Comparison of ENCODE assay signal across 13 cellular contexts in the genomic region with DNA sequence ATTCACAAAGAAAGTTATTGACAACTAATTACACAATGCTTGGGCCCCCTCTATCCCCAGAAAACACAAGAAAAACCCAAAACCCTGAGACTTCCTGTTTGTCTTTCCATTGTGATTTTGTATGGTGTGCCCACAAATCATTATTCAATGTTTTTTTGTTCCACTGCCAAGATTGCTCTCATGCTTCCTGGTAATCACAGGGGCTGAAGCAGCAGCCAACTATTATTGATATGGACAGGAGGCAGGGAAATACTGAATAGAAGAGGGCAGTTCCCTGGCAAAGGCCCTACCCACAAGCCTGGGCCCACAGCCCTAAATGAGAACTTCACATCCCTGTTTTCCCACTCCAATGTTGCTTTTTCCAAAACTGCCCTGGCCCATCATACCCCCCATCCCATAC. TPM values are rescaled to one million over a fixed set of nuclear protein-coding genes. Genes with fewer than 3 reads are reported as not detected.
DNase-seq lines count a peak whose midpoint lies in the region; ATAC-seq, FAIRE-seq and TF ChIP-seq lines count a peak whose summit lies in the region.
"Had no signal": no experiment of that assay in that cellular context is flagged by ENCODE, and none has a peak within 500 bp of the region (broad histone marks: within the 10 kb centered on the region; RNA-seq: fewer than 3 reads in every experiment).

No MANE protein-coding gene starts in this region.

- H4K20me1 ChIP-seq in osteoblast (ENCODE audit: insufficient read depth, low read length), result no peaks in the 10 kb centered on the region
- H4K20me1 ChIP-seq in PC-3 (ENCODE audit: low read length), result no peaks in the 10 kb centered on the region

- H3K9ac ChIP-seq in PC-3 (ENCODE audit: low read length), result no peak overlapping the region

- H3K4me3 ChIP-seq in cardiac fibroblast (replicated peaks in 1 of 2; ENCODE audit: low read depth in 2 of 2, low read length in 2 of 2), result no peak overlapping the region
- no peak overlapping the region for H3K4me3 ChIP-seq in osteoblast (ENCODE audit: insufficient read depth, low read length)
- H3K4me3 ChIP-seq in PC-3 (ENCODE audit: low read length), result no peak overlapping the region
- H3K4me3 ChIP-seq: lung, testis had no signal

- no peak for ATAC-seq in PC-3
- ATAC-seq: effector memory CD8-positive, alpha-beta T cell had no signal

- H3K36me3 ChIP-seq in osteoblast (ENCODE audit: insufficient read depth, low read length) (no peaks in the 10 kb centered on the region), PC-3 (ENCODE audit: low read depth, low read length) (no peaks in the 10 kb centered on the region)

- peaks cover 4% of the 10 kb centered on the region for H3K36me3 Mint-ChIP-seq in chondrocyte (ENCODE audit: low read depth)

- peaks cover 16% of the 10 kb centered on the region for H3K4me1 ChIP-seq in osteoblast (ENCODE audit: insufficient read depth, low read length)
- H3K4me1 ChIP-seq in PC-3 (ENCODE audit: insufficient read depth, low read length), result 0 out of 2 replicates have a peak, but pooled peaks cover 7% of the 10 kb centered on the region
- H3K4me1 ChIP-seq: testis had no signal

- POLR2A ChIA-PET in PC-3 (lab: Charles Lee; ENCODE audit: unreplicated experiment), result no interaction called here

- H2AFZ ChIP-seq in osteoblast (ENCODE audit: low read length) (peak overlapping the region; percentile 65), PC-3 (ENCODE audit: low read length) (no peak overlapping the region)

- peaks cover 8% of the 10 kb centered on the region for H3K4me1 Mint-ChIP-seq in chondrocyte (ENCODE audit: low read depth)

- H3K9me3 ChIP-seq in osteoblast (ENCODE audit: low read depth, low read length) (no peaks in the 10 kb centered on the region), PC-3 (ENCODE audit: low read length) (no peaks in the 10 kb centered on the region)
- H3K9me3 ChIP-seq: testis had no signal

- peaks cover 11% of the 10 kb centered on the region for H3K9me3 Mint-ChIP-seq in chondrocyte (ENCODE audit: low read depth)

- no peaks in the 10 kb centered on the region for H3F3A ChIP-seq in PC-3 (ENCODE audit: low read length, unreplicated experiment)

- H3K4me2 ChIP-seq in osteoblast (ENCODE audit: insufficient read depth, low read length) (no peak overlapping the region), PC-3 (ENCODE audit: low read length) (no peak overlapping the region)

- DNase-seq in H54 (ENCODE audit: insufficient read length, low spot score) (no peak), NCI-H2029 treated with DMSO at 0.1 percent for 48 hours (lab: John Stamatoyannopoulos, UW) (peak; percentile 88), cardiac fibroblast (ENCODE audit: low read depth in 2 of 2) (peak; percentile 76 to 82), osteoblast (ENCODE audit: insufficient read length, low spot score, missing footprints) (no peak), PC-3 (no peak), cardiac septum (ENCODE audit: low spot score) (no peak), chondrocyte (ENCODE audit: low spot score) (no peak)
- DNase-seq: activated CD8-positive, alpha-beta memory T cell treated with anti-CD3 and anti-CD28 coated beads, Interleukin-2, amount 50 U/mL, for 4 hours; effector memory CD8-positive, alpha-beta T cell; hippocampal formation; testis had no signal

- no peak overlapping the region for H3K27ac Mint-ChIP-seq in chondrocyte (ENCODE audit: unreplicated experiment)
- H3K27ac Mint-ChIP-seq: effector memory CD8-positive, alpha-beta T cell had no signal

- TF ChIP-seq CTCF in cardiac fibroblast (IDR thresholded peaks at IDR 0.05; ENCODE audit: low read depth, low read length) (no peak), osteoblast (IDR thresholded peaks at IDR 0.05; ENCODE audit: extremely low read depth, low read depth, low read length) (no peak), PC-3 (conservative IDR thresholded peaks at IDR 0.05; ENCODE audit: low read depth, low read length) (no peak), chondrocyte (IDR thresholded peaks at IDR 0.05) (no peak)

- H3K27me3 ChIP-seq in osteoblast (ENCODE audit: insufficient read depth, low read length) (no peaks in the 10 kb centered on the region), PC-3 (ENCODE audit: low read length) (no peaks in the 10 kb centered on the region)
- H3K27me3 ChIP-seq: testis had no signal

- H3K4me3 Mint-ChIP-seq in chondrocyte (ENCODE audit: unreplicated experiment), result no peak overlapping the region
- H3K4me3 Mint-ChIP-seq: effector memory CD8-positive, alpha-beta T cell had no signal

- H3K27ac ChIP-seq in osteoblast (ENCODE audit: low read depth, low read length) (peak overlapping the region; percentile 56), PC-3 (ENCODE audit: low read length) (no peak overlapping the region)
- H3K27ac ChIP-seq: testis had no signal

- peaks cover 3% of the 10 kb centered on the region for H3K27me3 Mint-ChIP-seq in chondrocyte (ENCODE audit: low read depth)

- FAIRE-seq in H54 (lab: Jason Lieb, UNC), result peak; percentile 11
- FAIRE-seq: TTC549 had no signal

- H3K79me2 ChIP-seq in osteoblast (ENCODE audit: insufficient read depth, low read length), result no peaks in the 10 kb centered on the region
- no peaks in the 10 kb centered on the region for H3K79me2 ChIP-seq in PC-3 (ENCODE audit: low read length)

- no peaks in the 10 kb centered on the region for H3K9me2 ChIP-seq in PC-3 (replicated peaks; ENCODE audit: low read length)

- no TSS peak for BruUV-seq in PC-3 (replicated peaks; lab: Mats Ljungman, UMichigan)

- CTCF ChIA-PET in PC-3 (lab: Charles Lee), result no interaction called here

- intact Hi-C loops in PC-3 (cut with micrococcal nuclease), result no loop called here
- intact Hi-C loops in cardiac septum (cut with DNase I), result no loop called here

- TF ChIP-seq POLR2A in H54 (IDR thresholded peaks at IDR 0.05; ENCODE audit: low read depth, low read length), result no peak

RNA-seq across cellular contexts. Expression of gene RFK, which starts 21.5 kb away (rescaled TPM):
- total RNA-seq in osteoblast (25.0 and 29.5 TPM in 2 replicates), PC-3 (2014; rRNA removed) (8.1 and 9.7 TPM in 2 replicates), cardiac septum (18.1 TPM), chondrocyte (14.3 to 18.1 TPM (median 15.6 TPM) in 3 replicates)

RNA-seq across cellular contexts. Expression of gene GCNT1, which starts 43.3 kb away (rescaled TPM):
- 78.4 and 109 TPM in 2 replicates for total RNA-seq in osteoblast
- total RNA-seq in PC-3 (2014; rRNA removed), result 0.29 TPM in 2 replicates
- total RNA-seq in cardiac septum, result 2.0 TPM
- 10.3 to 40.2 TPM (median 11.0 TPM) in 3 replicates for total RNA-seq in chondrocyte

Comparison
In these comparisons a context has a peak if more than half of its experiments do, and no peak if none do; other contexts are left out.
1. DNase-seq: peak in NCI-H2029 treated with DMSO at 0.1 percent for 48 hours (single experiment) and cardiac fibroblast (2 of 2); none in H54 (single experiment), osteoblast (single experiment), PC-3 (single experiment), cardiac septum (single experiment) and chondrocyte (single experiment).